ENCODE assay signal across 31 cellular contexts in genomic region chrX:9845574-9845948, GRCh38. TPM values are rescaled to one million over a fixed set of nuclear protein-coding genes. Genes with fewer than 3 reads are reported as not detected.
DNase-seq lines count a peak whose midpoint lies in the region; ATAC-seq, FAIRE-seq and TF ChIP-seq lines count a peak whose summit lies in the region.
"Had no signal": no experiment of that assay in that cellular context is flagged by ENCODE, and none has a peak within 500 bp of the region (broad histone marks: within the 10 kb centered on the region; RNA-seq: fewer than 3 reads in every experiment).

No MANE protein-coding gene starts in this region.

- peak; percentile 25 for DNase-seq in HuH-7 (ENCODE audit: low spot score)
- DNase-seq in astrocyte (ENCODE audit: low read depth) = no peak
- DNase-seq in fibroblast of villous mesenchyme (ENCODE audit: low read depth) = peak; percentile 82
- DNase-seq in trophoblast cell = peak; percentile 54 to 64
- no peak for DNase-seq in stimulated activated CD4-positive, alpha-beta T cell treated with anti-CD3 and anti-CD28 coated beads, Interleukin-12 subunit alpha, Interleukin-12 subunit beta, amount 100 ng/mL, for 4 hours
- no peak for DNase-seq in spleen
- no peak for DNase-seq in H7
- DNase-seq: activated CD4-positive, CD25-positive, alpha-beta regulatory T cell; activated naive CD4-positive, alpha-beta T cell; activated T-cell treated with anti-CD3 and anti-CD28 coated beads, Interleukin-2, amount 50 U/mL, for 72 hours; brain microvascular endothelial cell; DND-41; effector memory CD4-positive, alpha-beta T cell; erythroblast; mesendoderm; NCI-H1105 treated with DMSO at 0.1 percent for 48 hours; NCI-H2029 treated with DMSO at 0.1 percent for 48 hours; NCI-H2227 treated with DMSO at 0.1 percent for 48 hours; NCI-H526 treated with DMSO at 0.1 percent for 48 hours; occipital lobe; SHP77 treated with DMSO at 0.1 percent for 48 hours; stimulated activated CD4-positive, alpha-beta T cell treated with anti-CD3 and anti-CD28 coated beads, Interleukin-2, amount 100 ng/mL, for 48 hours; SW 1271; T1000 had no signal

- no peak for FAIRE-seq in astrocyte (lab: Jason Lieb, UNC)
- FAIRE-seq: colon, frontal cortex, GM18507 had no signal

- TF ChIP-seq CTCF in astrocyte (IDR thresholded peaks at IDR 0.05; ENCODE audit: insufficient read depth, low read depth, low read length) (no peak), fibroblast of villous mesenchyme (IDR thresholded peaks at IDR 0.05; ENCODE audit: insufficient read depth, low read depth, low read length) (no peak), spleen (IDR thresholded peaks at IDR 0.05 in 8 of 11, conservative IDR thresholded peaks at IDR 0.05 in 3 of 11) (no peak)

- H3K9me3 Mint-ChIP-seq in astrocyte (ENCODE audit: unreplicated experiment) = no peaks in the 10 kb centered on the region
- H3K9me3 Mint-ChIP-seq: activated T-cell treated with anti-CD3 and anti-CD28 coated beads, Interleukin-2, amount 50 U/mL, for 72 hours had no signal

- H4K20me1 ChIP-seq in astrocyte (ENCODE audit: insufficient read depth, low read length) = no peaks in the 10 kb centered on the region
- H4K20me1 ChIP-seq: BLaER1 had no signal

- no peak overlapping the region for H3K4me2 ChIP-seq in astrocyte (ENCODE audit: low read length)
- H3K4me2 ChIP-seq in trophoblast cell (ENCODE audit: low read length) = no peak overlapping the region
- H3K4me2 ChIP-seq: BLaER1 had no signal

- no peaks in the 10 kb centered on the region for H3K36me3 Mint-ChIP-seq in astrocyte (ENCODE audit: low read depth, unreplicated experiment)

- no peak overlapping the region for H4K12ac ChIP-seq in trophoblast cell (ENCODE audit: low read depth, low read length)

- no peak for TF ChIP-seq POLR2A in spleen (IDR thresholded peaks at IDR 0.05)

- H3K4ac ChIP-seq in trophoblast cell (ENCODE audit: low read depth, low read length) = no peak overlapping the region

- H3K27me3 ChIP-seq in astrocyte (ENCODE audit: insufficient read depth, low read length) (no peaks in the 10 kb centered on the region), trophoblast cell (ENCODE audit: insufficient read depth, low read length) (no peaks in the 10 kb centered on the region), spleen (replicated peaks in 1 of 7) (peaks cover 0 to 6% (median 0%) of the 10 kb centered on the region in 7 donors), H7 (ENCODE audit: control insufficient read depth, insufficient read depth, low read length) (no peaks in the 10 kb centered on the region)
- H3K27me3 ChIP-seq: BLaER1, brain microvascular endothelial cell had no signal

- H3K79me1 ChIP-seq in trophoblast cell (ENCODE audit: low read length) = peaks cover 36% of the 10 kb centered on the region

- peaks cover 10% of the 10 kb centered on the region for H3K4me1 ChIP-seq in astrocyte (ENCODE audit: insufficient read depth, low read length)
- peaks cover 30 to 34% of the 10 kb centered on the region in 2 experiments for H3K4me1 ChIP-seq in trophoblast cell (ENCODE audit: control insufficient read depth in 1 of 2, insufficient read depth in 2 of 2, low read length in 2 of 2)
- no peaks in the 10 kb centered on the region for H3K4me1 ChIP-seq in spleen

- peak overlapping the region; percentile 44 for H3K14ac ChIP-seq in trophoblast cell (ENCODE audit: low read length)

- H3K27me3 Mint-ChIP-seq in astrocyte (ENCODE audit: low read depth, unreplicated experiment) = no peaks in the 10 kb centered on the region

- H3K27ac ChIP-seq in astrocyte (ENCODE audit: low read depth, low read length) = no peak overlapping the region
- H3K27ac ChIP-seq in trophoblast cell (ENCODE audit: low read depth, low read length) = peak overlapping the region; percentile 89
- no peak overlapping the region for H3K27ac ChIP-seq in spleen
- H3K27ac ChIP-seq: BLaER1 had no signal

- H3K18ac ChIP-seq in trophoblast cell (ENCODE audit: low read length) = no peak overlapping the region

- H3K9me3 ChIP-seq in astrocyte (ENCODE audit: insufficient read depth, low read depth, low read length) (no peaks in the 10 kb centered on the region), trophoblast cell (ENCODE audit: insufficient read depth, low read depth, low read length) (no peaks in the 10 kb centered on the region), spleen (no peaks in the 10 kb centered on the region)
- H3K9me3 ChIP-seq: BLaER1 had no signal

- peaks cover 27% of the 10 kb centered on the region for H3K4me1 Mint-ChIP-seq in astrocyte (ENCODE audit: low read depth, unreplicated experiment)

- H4K8ac ChIP-seq in trophoblast cell (ENCODE audit: low read depth, low read length) = peak overlapping the region; percentile 19

- H3K4me3 ChIP-seq in astrocyte (ENCODE audit: insufficient read depth, low read depth, low read length) (no peak overlapping the region), fibroblast of villous mesenchyme (ENCODE audit: low read depth, low read length) (no peak overlapping the region), trophoblast cell (ENCODE audit: low read depth, low read length) (no peak overlapping the region), spleen (no peak overlapping the region), H7 (ENCODE audit: insufficient read depth, low read depth, low read length) (no peak overlapping the region)
- H3K4me3 ChIP-seq: BLaER1 had no signal

- no CpG with 5 or more reads among the region's 6 CpGs for WGBS in trophoblast cell (ENCODE audit: extremely low coverage, insufficient coverage, insufficient read length)
- WGBS in spleen, 5 donors = 51 to 81% (median 71%) methylated on average over 6 of the region's 6 CpGs

- H3K4me3 Mint-ChIP-seq in astrocyte (ENCODE audit: unreplicated experiment) = no peak overlapping the region
- H3K4me3 Mint-ChIP-seq: activated T-cell treated with anti-CD3 and anti-CD28 coated beads, Interleukin-2, amount 50 U/mL, for 72 hours had no signal

- H2BK12ac ChIP-seq in trophoblast cell (ENCODE audit: low read length) = peak overlapping the region; percentile 29

- H3K36me3 ChIP-seq in astrocyte (ENCODE audit: insufficient read depth, low read length) (no peaks in the 10 kb centered on the region), trophoblast cell (ENCODE audit: control insufficient read depth in 1 of 2, insufficient read depth in 2 of 2, low read length in 2 of 2) (peaks cover 0 to 6% of the 10 kb centered on the region in 2 experiments), spleen (no peaks in the 10 kb centered on the region), H7 (replicated peaks; ENCODE audit: control insufficient read depth, insufficient read depth, low read length) (no peaks in the 10 kb centered on the region)
- H3K36me3 ChIP-seq: BLaER1, brain microvascular endothelial cell had no signal

- peak overlapping the region; percentile 69 for H3K27ac Mint-ChIP-seq in astrocyte (ENCODE audit: unreplicated experiment)
- H3K27ac Mint-ChIP-seq: activated T-cell treated with anti-CD3 and anti-CD28 coated beads, Interleukin-2, amount 50 U/mL, for 72 hours had no signal

- H2AFZ ChIP-seq in astrocyte (ENCODE audit: low read depth, low read length) (no peak overlapping the region), trophoblast cell (ENCODE audit: insufficient read depth, low read length, poor library complexity) (no peak overlapping the region)

- no peak for ATAC-seq in HG03196 (IDR thresholded peaks at IDR 0.05; ENCODE audit: unreplicated experiment)
- ATAC-seq: activated T-cell treated with anti-CD3 and anti-CD28 coated beads, Interleukin-2, amount 50 U/mL, for 72 hours; left lobe of liver; Panc1 had no signal

- peak overlapping the region; percentile 51 for H2BK120ac ChIP-seq in trophoblast cell (ENCODE audit: insufficient read depth, low read length, poor library complexity)

- no peaks in the 10 kb centered on the region for H3K79me2 ChIP-seq in astrocyte (ENCODE audit: insufficient read depth, low read length)
- H3K79me2 ChIP-seq in trophoblast cell (ENCODE audit: control insufficient read depth, insufficient read depth, low read length, poor library complexity) = peaks cover 10% of the 10 kb centered on the region

- peak overlapping the region; percentile 57 for H4K91ac ChIP-seq in trophoblast cell (ENCODE audit: low read depth, low read length)

- H3K9ac ChIP-seq in astrocyte (ENCODE audit: low read length) = no peak overlapping the region
- H3K9ac ChIP-seq in trophoblast cell (ENCODE audit: low read length) = no peak overlapping the region
- H3K9ac ChIP-seq: BLaER1 had no signal

- peak overlapping the region; percentile 64 for H2BK5ac ChIP-seq in trophoblast cell (ENCODE audit: low read depth, low read length, poor library complexity)

- no peak overlapping the region for H2AK5ac ChIP-seq in trophoblast cell (ENCODE audit: low read length)

- H3K23ac ChIP-seq in trophoblast cell (ENCODE audit: low read length) = no peak overlapping the region

- intact Hi-C loops in spleen (cut with DNase I; ENCODE audit: low total_unique reads) = no loop called here

RNA-seq across cellular contexts. Expression of gene SHROOM2, which starts 59.3 kb away (rescaled TPM):
- total RNA-seq in astrocyte (15.9 and 16.0 TPM in 2 replicates), fibroblast of villous mesenchyme (4.3 and 5.8 TPM in 2 replicates), spleen (1 to 10 TPM; 1.5 to 3.7 (median 2.0) TPM)
- 14.5 and 14.6 TPM in 2 replicates for polyA plus RNA-seq in trophoblast cell (2013)
- under 1 TPM; 0.21 to 0.61 (median 0.22) TPM for polyA plus RNA-seq in spleen
- total RNA-seq in H7 (2014; rRNA removed; shearing (Covaris generic)) = 22.9 and 24.1 TPM in 2 replicates

Comparison
In these comparisons a context has a peak if more than half of its experiments do, and no peak if none do; other contexts are left out.
1. DNase-seq: peak in HuH-7 (single experiment), fibroblast of villous mesenchyme (single experiment) and trophoblast cell (2 of 2); none in astrocyte (single experiment), stimulated activated CD4-positive, alpha-beta T cell treated with anti-CD3 and anti-CD28 coated beads, Interleukin-12 subunit alpha, Interleukin-12 subunit beta, amount 100 ng/mL, for 4 hours (single experiment), spleen (single experiment) and H7 (single experiment).